ENCODE assay signal across 8 cellular contexts in genomic region chr18:10525563-10526210, GRCh38. TPM values are rescaled to one million over a fixed set of nuclear protein-coding genes. Genes with fewer than 3 reads are reported as not detected.
DNase-seq lines count a peak whose midpoint lies in the region; ATAC-seq, FAIRE-seq and TF ChIP-seq lines count a peak whose summit lies in the region.

NAPG (plus strand) TSS chr18:10526027; CDS start chr18:10526103, 76 bp downstream.

- no peaks in the 10 kb centered on the region for H3K27me3 ChIP-seq in astrocyte (ENCODE audit: insufficient read depth, low read length)
- no peaks in the 10 kb centered on the region for H3K27me3 ChIP-seq in rectal smooth muscle tissue (ENCODE audit: control insufficient read depth, insufficient read depth, low read length)
- H3K27me3 ChIP-seq in aorta (ENCODE audit: control insufficient read depth in 1 of 2, insufficient read depth in 2 of 2, low read length in 1 of 2), result no peaks in the 10 kb centered on the region

- peaks cover 2% of the 10 kb centered on the region for H3K9me3 Mint-ChIP-seq in astrocyte (ENCODE audit: unreplicated experiment)

- H4K20me1 ChIP-seq in astrocyte (ENCODE audit: insufficient read depth, low read length), result peaks cover 40% of the 10 kb centered on the region

- ATAC-seq in GM18502 (IDR thresholded peaks at IDR 0.05; ENCODE audit: poor library complexity, unreplicated experiment) (peak; percentile 82), HG02943 (IDR thresholded peaks at IDR 0.05; ENCODE audit: low read depth, unreplicated experiment) (peak; percentile 82), aorta (ENCODE audit: low FRiP score) (peak; percentile 97)

- 1% methylated on average over 38 of the region's 38 CpGs for WGBS in aorta, 2 donors

- H3K9me3 ChIP-seq in astrocyte (ENCODE audit: insufficient read depth, low read depth, low read length) (no peaks in the 10 kb centered on the region), aorta (ENCODE audit: control insufficient read depth, low read length) (no peaks in the 10 kb centered on the region)

- DNase-seq in NCI-H2029 (lab: John Stamatoyannopoulos, UW) (peak; percentile 63), T-helper 22 cell (ENCODE audit: low read depth) (peak; percentile 84), astrocyte (ENCODE audit: low read depth) (peak; percentile 90), hepatic stellate cell (ENCODE audit: low spot score) (peak; percentile 97), aorta (peak; percentile 96 to 97)

- H3K27me3 Mint-ChIP-seq in astrocyte (ENCODE audit: low read depth, unreplicated experiment), result no peaks in the 10 kb centered on the region

- H3K27ac Mint-ChIP-seq in astrocyte (ENCODE audit: unreplicated experiment), result peak within 1 kb of the TSS; percentile 86

- H3K4me1 ChIP-seq in astrocyte (ENCODE audit: insufficient read depth, low read length), result peaks cover 8% of the 10 kb centered on the region
- H3K4me1 ChIP-seq in rectal smooth muscle tissue (ENCODE audit: control insufficient read depth, insufficient read depth, low read length), result peaks cover 8% of the 10 kb centered on the region
- H3K4me1 ChIP-seq in aorta (ENCODE audit: control insufficient read depth in 1 of 2, insufficient read depth in 2 of 2, low read length in 2 of 2), result peaks cover 0 to 6% of the 10 kb centered on the region in 2 donors

- no peak for FAIRE-seq in astrocyte (lab: Jason Lieb, UNC)

- H3K9ac ChIP-seq in astrocyte (ENCODE audit: low read length) (peak within 1 kb of the TSS; percentile 93), rectal smooth muscle tissue (ENCODE audit: low read length) (peak within 1 kb of the TSS; percentile 84)

- H3K36me3 Mint-ChIP-seq in astrocyte (ENCODE audit: low read depth, unreplicated experiment), result peaks cover 2% of the 10 kb centered on the region

- peak within 1 kb of the TSS; percentile 98 for H3K4me3 ChIP-seq in astrocyte (ENCODE audit: insufficient read depth, low read depth, low read length)
- H3K4me3 ChIP-seq in rectal smooth muscle tissue (ENCODE audit: low read length), result peak within 1 kb of the TSS; percentile 97
- H3K4me3 ChIP-seq in aorta (ENCODE audit: low read length in 2 of 2), result peak within 1 kb of the TSS; percentile 81 to 83

- H3K79me2 ChIP-seq in astrocyte (ENCODE audit: insufficient read depth, low read length), result peaks cover 48% of the 10 kb centered on the region

- peak within 1 kb of the TSS; percentile 94 for H3K4me3 Mint-ChIP-seq in astrocyte (ENCODE audit: unreplicated experiment)

- H3K4me2 ChIP-seq in astrocyte (ENCODE audit: low read length), result peak within 1 kb of the TSS; percentile 95

- H3K27ac ChIP-seq in astrocyte (ENCODE audit: low read depth, low read length), result peak within 1 kb of the TSS; percentile 87
- H3K27ac ChIP-seq in rectal smooth muscle tissue (ENCODE audit: low read depth, low read length), result peak within 1 kb of the TSS; percentile 84
- H3K27ac ChIP-seq in aorta (ENCODE audit: low read depth in 1 of 2, low read length in 2 of 2), result peak within 1 kb of the TSS; percentile 38 to 53

- intact Hi-C loops in aorta (cut with DNase I), result loop anchor here in 1 of 2 donors (10.0 kb wide), 1 partner anchor 841 kb away; no protein-coding TSS in a partner anchor

- H2AFZ ChIP-seq in astrocyte (ENCODE audit: low read depth, low read length), result peak within 1 kb of the TSS; percentile 79

- H3K4me1 Mint-ChIP-seq in astrocyte (ENCODE audit: low read depth, unreplicated experiment), result peaks cover 24% of the 10 kb centered on the region

- H3K36me3 ChIP-seq in astrocyte (ENCODE audit: insufficient read depth, low read length) (no peaks in the 10 kb centered on the region), rectal smooth muscle tissue (ENCODE audit: control insufficient read depth, insufficient read depth, low read length) (no peaks in the 10 kb centered on the region), aorta (ENCODE audit: control insufficient read depth in 1 of 2, insufficient read depth in 2 of 2, low read length in 1 of 2) (no peaks in the 10 kb centered on the region)

- TF ChIP-seq CTCF in astrocyte (IDR thresholded peaks at IDR 0.05; ENCODE audit: insufficient read depth, low read depth, low read length), result no peak

RNA-seq across cellular contexts. Expression of gene NAPG, which starts in this region (rescaled TPM):
- 30.8 and 33.2 TPM in 2 replicates for total RNA-seq in astrocyte
- total RNA-seq in aorta, result 10 to 100 TPM; 36.0 to 49.7 TPM
- polyA plus RNA-seq in aorta, result 10 to 100 TPM; 16.6 to 18.3 TPM

Comparison
In these comparisons a context has a peak if more than half of its experiments do, and no peak if none do; other contexts are left out.
1. Peak in every context shown above with its lines: DNase-seq, ATAC-seq, H3K4me3 ChIP-seq and H3K27ac ChIP-seq.